ENCODE assay signal across 1 cellular context in the genomic region with DNA sequence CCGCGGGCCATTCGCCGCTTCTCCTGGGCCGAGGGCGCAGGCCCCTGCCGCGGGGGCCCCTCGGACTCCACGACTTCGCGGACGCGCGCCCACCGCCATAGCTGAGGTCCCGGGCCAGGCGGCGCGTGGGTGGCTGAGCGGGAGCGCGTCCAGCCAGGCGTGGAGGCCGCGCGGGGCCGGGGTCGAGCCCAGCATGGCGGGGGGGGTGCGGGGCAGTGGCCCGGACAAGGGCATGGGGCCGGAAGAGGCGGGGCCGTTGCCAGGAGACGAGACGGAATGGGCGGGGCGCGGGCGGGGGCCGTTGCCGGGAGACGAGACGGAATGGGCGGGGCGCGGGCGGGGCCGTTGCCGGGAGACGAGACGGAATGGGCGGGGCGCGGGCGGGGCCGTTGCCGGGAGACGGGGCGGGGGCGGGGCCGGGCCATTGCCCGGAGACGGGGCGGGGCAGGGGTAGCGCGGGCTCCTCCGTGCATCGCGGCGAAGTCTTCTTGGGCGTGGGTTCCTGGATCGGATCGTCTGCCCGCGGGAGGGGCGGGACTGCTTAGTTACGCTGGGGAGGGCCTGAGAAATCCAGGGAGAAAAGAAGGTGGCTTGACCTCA.
A peak's percentile ranks its signal among the peaks of the same experiment; 100 is the strongest.
TF ChIP-seq lines count a peak whose summit lies in the region.

No MANE protein-coding gene starts in this region.

TF ChIP-seq in H1, 55 proteins besides CTCF, POLR2A, EP300 and RAD21:
- TF ChIP-seq GABPA (IDR thresholded peaks at IDR 0.05; ENCODE audit: borderline replicate concordance, insufficient read depth, low read length) (no peak), CHD1 (IDR thresholded peaks at IDR 0.05; ENCODE audit: low read depth, low read length) (no peak), PHF8 (conservative IDR thresholded peaks at IDR 0.05; ENCODE audit: low read depth, low read length) (peak; percentile 63; the same call in 1 of the 2 replicates), BCL11A (IDR thresholded peaks at IDR 0.05; ENCODE audit: low read depth in 2 of 2, low read length in 2 of 2) (no peak)
- TF ChIP-seq, protein P1, sequence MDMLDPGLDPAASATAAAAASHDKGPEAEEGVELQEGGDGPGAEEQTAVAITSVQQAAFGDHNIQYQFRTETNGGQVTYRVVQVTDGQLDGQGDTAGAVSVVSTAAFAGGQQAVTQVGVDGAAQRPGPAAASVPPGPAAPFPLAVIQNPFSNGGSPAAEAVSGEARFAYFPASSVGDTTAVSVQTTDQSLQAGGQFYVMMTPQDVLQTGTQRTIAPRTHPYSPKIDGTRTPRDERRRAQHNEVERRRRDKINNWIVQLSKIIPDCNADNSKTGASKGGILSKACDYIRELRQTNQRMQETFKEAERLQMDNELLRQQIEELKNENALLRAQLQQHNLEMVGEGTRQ (IDR thresholded peaks at IDR 0.05; ENCODE audit: low read length): no peak
